In the genomic region with DNA sequence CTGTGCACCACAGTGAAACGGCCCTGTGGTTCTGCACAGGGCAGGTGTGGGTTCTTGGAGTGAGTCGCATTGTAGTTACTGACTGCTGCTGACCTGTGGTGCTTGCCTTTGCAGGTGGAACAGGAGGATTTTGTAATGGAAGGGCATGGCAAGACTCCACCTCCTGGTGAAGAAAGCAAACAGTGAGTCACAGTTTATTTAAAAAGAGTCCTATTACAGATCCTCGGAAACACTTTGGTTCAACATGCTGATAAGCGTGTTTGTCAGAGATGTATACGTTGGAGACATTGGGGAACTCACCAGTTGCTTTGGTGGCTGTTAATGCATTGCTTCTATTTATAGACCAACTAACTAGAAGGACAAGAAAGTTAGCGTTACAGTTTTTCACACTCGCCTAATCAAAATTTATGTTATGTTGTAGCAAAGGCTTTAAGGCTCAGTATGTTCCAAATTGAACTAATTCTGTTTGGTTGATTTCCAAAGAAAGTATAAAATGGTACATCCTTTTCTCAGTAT, we compare ENCODE assay signal across 8 cellular contexts. TPM values are rescaled to one million over a fixed set of nuclear protein-coding genes. Genes with fewer than 3 reads are reported as not detected.
DNase-seq lines count a peak whose midpoint lies in the region; ATAC-seq and TF ChIP-seq lines count a peak whose summit lies in the region.

No MANE protein-coding gene starts in this region.

- CTCF ChIA-PET in activated CD4-positive, alpha-beta T cell treated with anti-CD3 and anti-CD28 coated beads, Interleukin-2, amount 10 ng/mL, durations not matched to agents 7 days and 5 days (lab: Charles Lee): no interaction called here

- TF ChIP-seq CTCF in GM12865 (IDR thresholded peaks at IDR 0.05; ENCODE audit: insufficient read depth, low read depth, low read length, missing control alignments): no peak
- no peak for TF ChIP-seq CTCF in endothelial cell (IDR thresholded peaks at IDR 0.05; ENCODE audit: unreplicated experiment)

- no peaks in the 10 kb centered on the region for H3K27me3 Mint-ChIP-seq in activated CD4-positive, alpha-beta T cell treated with anti-CD3 and anti-CD28 coated beads, Interleukin-2, amount 10 ng/mL, durations not matched to agents 7 days and 5 days
- no peaks in the 10 kb centered on the region for H3K27me3 Mint-ChIP-seq in endothelial cell (ENCODE audit: unreplicated experiment)

- H3K9me3 ChIP-seq in MG63: no peaks in the 10 kb centered on the region

- DNase-seq in GM12865 (ENCODE audit: low read depth) (peak; percentile 21), NCI-H1436 (lab: John Stamatoyannopoulos, UW) (peak; percentile 61), iPS DF 19.7 (ENCODE audit: low read depth, low spot score) (peak; percentile 61), ureter (ENCODE audit: low spot score) (peak; percentile 48), MG63 (no peak), endothelial cell (ENCODE audit: low spot score) (no peak)
- peak; percentile 19 for DNase-seq in activated CD4-positive, alpha-beta T cell treated with anti-CD3 and anti-CD28 coated beads, Interleukin-2, amount 10 ng/mL, durations not matched to agents 7 days and 5 days

- no peak overlapping the region for H3K4me3 Mint-ChIP-seq in activated CD4-positive, alpha-beta T cell treated with anti-CD3 and anti-CD28 coated beads, Interleukin-2, amount 10 ng/mL, durations not matched to agents 7 days and 5 days
- H3K4me3 Mint-ChIP-seq in endothelial cell (ENCODE audit: unreplicated experiment): no peak overlapping the region

- H3K4me3 ChIP-seq in GM12865 (ENCODE audit: low read depth, low read length): no peak overlapping the region
- no peak overlapping the region for H3K4me3 ChIP-seq in MG63

- no peak overlapping the region for H3K27ac Mint-ChIP-seq in activated CD4-positive, alpha-beta T cell treated with anti-CD3 and anti-CD28 coated beads, Interleukin-2, amount 10 ng/mL, durations not matched to agents 7 days and 5 days
- H3K27ac Mint-ChIP-seq in endothelial cell (ENCODE audit: unreplicated experiment): no peak overlapping the region

- no peaks in the 10 kb centered on the region for H3K9me3 Mint-ChIP-seq in activated CD4-positive, alpha-beta T cell treated with anti-CD3 and anti-CD28 coated beads, Interleukin-2, amount 10 ng/mL, durations not matched to agents 7 days and 5 days
- no peaks in the 10 kb centered on the region for H3K9me3 Mint-ChIP-seq in endothelial cell (ENCODE audit: unreplicated experiment)

- no peak for ATAC-seq in GM18502 (IDR thresholded peaks at IDR 0.05; ENCODE audit: poor library complexity, unreplicated experiment)

- no peaks in the 10 kb centered on the region for H3K27me3 ChIP-seq in MG63

- peaks cover 9% of the 10 kb centered on the region for H3K4me1 Mint-ChIP-seq in activated CD4-positive, alpha-beta T cell treated with anti-CD3 and anti-CD28 coated beads, Interleukin-2, amount 10 ng/mL, durations not matched to agents 7 days and 5 days
- H3K4me1 Mint-ChIP-seq in endothelial cell (ENCODE audit: unreplicated experiment): no peaks in the 10 kb centered on the region

- peaks cover 15% of the 10 kb centered on the region for H3K36me3 Mint-ChIP-seq in activated CD4-positive, alpha-beta T cell treated with anti-CD3 and anti-CD28 coated beads, Interleukin-2, amount 10 ng/mL, durations not matched to agents 7 days and 5 days (ENCODE audit: low read depth)
- no peaks in the 10 kb centered on the region for H3K36me3 Mint-ChIP-seq in endothelial cell (ENCODE audit: low read depth, unreplicated experiment)

- H3K36me3 ChIP-seq in MG63: no peaks in the 10 kb centered on the region

- POLR2A ChIA-PET in activated CD4-positive, alpha-beta T cell treated with anti-CD3 and anti-CD28 coated beads, Interleukin-2, amount 10 ng/mL, durations not matched to agents 7 days and 5 days (lab: Charles Lee): no interaction called here

RNA-seq across cellular contexts. Expression of a gene that starts 21.7 kb away (rescaled TPM):
- 10 to 100 TPM; 65.1 to 65.2 TPM for total RNA-seq in activated CD4-positive, alpha-beta T cell treated with anti-CD3 and anti-CD28 coated beads, Interleukin-2, amount 10 ng/mL, durations not matched to agents 7 days and 5 days
- 63.3 TPM for total RNA-seq in ureter
- total RNA-seq in MG63 (2014; rRNA removed; shearing (Covaris generic); ENCODE audit: low replicate concordance): 4.2 and 5.1 TPM in 2 replicates
- total RNA-seq in endothelial cell (ENCODE audit: unreplicated experiment): 53.4 TPM

Comparison
In these comparisons a context has a peak if more than half of its experiments do, and no peak if none do; other contexts are left out.
1. DNase-seq: peak in GM12865 (single experiment), NCI-H1436 (single experiment), activated CD4-positive, alpha-beta T cell treated with anti-CD3 and anti-CD28 coated beads, Interleukin-2, amount 10 ng/mL, durations not matched to agents 7 days and 5 days (single experiment), iPS DF 19.7 (single experiment) and ureter (single experiment); none in MG63 (single experiment) and endothelial cell (single experiment).